ENCODE assay signal across 8 cellular contexts in genomic region chr7:108459922-108460551, GRCh38. TPM values are rescaled to one million over a fixed set of nuclear protein-coding genes. Genes with fewer than 3 reads are reported as not detected.
DNase-seq lines count a peak whose midpoint lies in the region; ATAC-seq and TF ChIP-seq lines count a peak whose summit lies in the region.

No MANE protein-coding gene starts in this region.

- H3K27me3 ChIP-seq in HCT116 (ENCODE audit: insufficient read depth, low read length): 0 out of 2 replicates have a peak, but pooled peaks cover 5% of the 10 kb centered on the region
- peaks cover 17% of the 10 kb centered on the region for H3K27me3 ChIP-seq in CD4-positive, alpha-beta memory T cell (ENCODE audit: insufficient read depth, low read length)

- peak; percentile 86 for ATAC-seq in HCT116

- no peaks in the 10 kb centered on the region for H3K36me3 ChIP-seq in HCT116 (ENCODE audit: control insufficient read depth in 1 of 2, insufficient read depth in 2 of 2, low read length in 2 of 2)
- no peaks in the 10 kb centered on the region for H3K36me3 ChIP-seq in CD4-positive, alpha-beta memory T cell (ENCODE audit: insufficient read depth, low read length)

- RAD21 ChIA-PET in HCT116 (lab: Charles Lee; ENCODE audit: low non-redundant PET in 1 of 2, low total read pairs in 2 of 2, uncharacterized antibody in 2 of 2, unreplicated experiment in 2 of 2): no interaction called here

- TF ChIP-seq CTCF in HCT116 (IDR thresholded peaks at IDR 0.05 in 2 of 3, conservative IDR thresholded peaks at IDR 0.05 in 1 of 3; ENCODE audit: borderline replicate concordance in 1 of 3, insufficient read depth in 1 of 3, low read depth in 2 of 3, low read length in 2 of 3): peak; percentile 50 to 54 (median 51); a peak in 5 of 6 replicates
- peak; percentile 69 for TF ChIP-seq CTCF in astrocyte of the cerebellum (IDR thresholded peaks at IDR 0.05; ENCODE audit: low read depth, low read length, missing control alignments)
- TF ChIP-seq CTCF in coronary artery (IDR thresholded peaks at IDR 0.05): no peak

- no peaks in the 10 kb centered on the region for H3K9me3 ChIP-seq in HCT116 (ENCODE audit: control insufficient read depth in 1 of 2, insufficient read depth in 1 of 2, low read depth in 1 of 2, low read length in 2 of 2)
- H3K9me3 ChIP-seq in CD4-positive, alpha-beta memory T cell (ENCODE audit: control insufficient read depth in 1 of 2, low read length in 2 of 2): no peaks in the 10 kb centered on the region

- H3K4me3 Mint-ChIP-seq in CD4-positive, alpha-beta memory T cell: no peak overlapping the region

- no peak overlapping the region for H3K27ac Mint-ChIP-seq in CD4-positive, alpha-beta memory T cell

- in situ Hi-C loops in astrocyte of the cerebellum (cut with HindIII; ENCODE audit: low sequenced_read_pairs): no loop called here

- intact Hi-C loops in HCT116 (cut with micrococcal nuclease): loop anchor here (1.0 kb wide), 1 partner anchor 279 kb away; no protein-coding TSS in a partner anchor
- intact Hi-C loops in CD4-positive, alpha-beta memory T cell (cut with micrococcal nuclease): no loop called here

- peak; percentile 44 for DNase-seq in Daoy (ENCODE audit: low read depth)
- DNase-seq in HCT116 (ENCODE audit: low read depth, low spot score): peak; percentile 4
- DNase-seq in NCI-H2171 treated with DMSO at 0.1 percent for 48 hours (lab: John Stamatoyannopoulos, UW): peak; percentile 87
- no peak for DNase-seq in astrocyte of the cerebellum (ENCODE audit: low read depth)
- peak; percentile 61 to 74 for DNase-seq in lung microvascular endothelial cell (ENCODE audit: low read depth in 2 of 2)
- no peak for DNase-seq in CD4-positive, alpha-beta memory T cell
- no peak for DNase-seq in stimulated activated CD4-positive, alpha-beta T cell treated with anti-CD3 and anti-CD28 coated beads, Interleukin-4, amount 100 ng/mL, for 24 hours
- DNase-seq in coronary artery (ENCODE audit: low spot score): no peak

- BruUV-seq in HCT116 (replicated peaks; lab: Mats Ljungman, UMichigan): no TSS peak

- no peak overlapping the region for H3K4me3 ChIP-seq in HCT116 (replicated peaks in 1 of 2; ENCODE audit: low read depth in 1 of 2, low read length in 2 of 2)
- H3K4me3 ChIP-seq in astrocyte of the cerebellum (ENCODE audit: low read depth, low read length): no peak overlapping the region
- no peak overlapping the region for H3K4me3 ChIP-seq in CD4-positive, alpha-beta memory T cell (ENCODE audit: low read length in 2 of 2)
- no peak overlapping the region for H3K4me3 ChIP-seq in coronary artery

- no peak overlapping the region for H2AFZ ChIP-seq in HCT116 (ENCODE audit: low read depth, low read length, poor library complexity, severe bottlenecking)

- H3K4me2 ChIP-seq in HCT116 (ENCODE audit: low read length): no peak overlapping the region

- TF ChIP-seq POLR2A in HCT116 (IDR thresholded peaks at IDR 0.05; ENCODE audit: borderline replicate concordance, extremely low read depth, insufficient read depth, insufficient read length): no peak

- H3K27ac ChIP-seq in HCT116 (ENCODE audit: low read depth, low read length): no peak overlapping the region
- no peak overlapping the region for H3K27ac ChIP-seq in CD4-positive, alpha-beta memory T cell (ENCODE audit: low read depth, low read length)
- H3K27ac ChIP-seq in coronary artery: no peak overlapping the region

- CTCF ChIA-PET in HCT116 (lab: Charles Lee): interaction anchor here (0.5 to 0.9 kb wide), 3 partner anchors 11 to 930 kb away, joined by 3 to 4 read pairs (median 3); no protein-coding TSS in a partner anchor
- CTCF ChIA-PET in CD4-positive, alpha-beta memory T cell (lab: Charles Lee; ENCODE audit: partially characterized antibody): interaction anchor here (1.2 kb wide), 1 partner anchor 36 kb away, joined by 3 read pairs; no protein-coding TSS in a partner anchor

- peaks cover 2 to 29% (median 12%) of the 10 kb centered on the region in 4 donors for H3K4me1 Mint-ChIP-seq in CD4-positive, alpha-beta memory T cell

- H3K36me3 Mint-ChIP-seq in CD4-positive, alpha-beta memory T cell: no peaks in the 10 kb centered on the region

- peak; percentile 69 for TF ChIP-seq RAD21 in HCT116 (IDR thresholded peaks at IDR 0.05; ENCODE audit: low read depth)

- no peaks in the 10 kb centered on the region for H4K20me1 ChIP-seq in HCT116 (ENCODE audit: insufficient read depth)

- H3K9me2 ChIP-seq in HCT116 (ENCODE audit: insufficient read depth): no peaks in the 10 kb centered on the region

- H3K79me2 ChIP-seq in HCT116 (ENCODE audit: insufficient read depth, low read length): no peaks in the 10 kb centered on the region

- POLR2A ChIA-PET in HCT116 (lab: Charles Lee): no interaction called here
- POLR2A ChIA-PET in CD4-positive, alpha-beta memory T cell (lab: Charles Lee; ENCODE audit: partially characterized antibody): no interaction called here

- H3K9me3 Mint-ChIP-seq in CD4-positive, alpha-beta memory T cell: peaks cover 0 to 2% (median 0%) of the 10 kb centered on the region in 8 donors

- H3K4me1 ChIP-seq in HCT116 (ENCODE audit: control insufficient read depth in 1 of 2, insufficient read depth in 2 of 2, low read length in 2 of 2): no peaks in the 10 kb centered on the region
- H3K4me1 ChIP-seq in CD4-positive, alpha-beta memory T cell (ENCODE audit: insufficient read depth, low read length): no peaks in the 10 kb centered on the region

- no peak overlapping the region for H3K9ac ChIP-seq in HCT116 (ENCODE audit: low read length)

- peaks cover 28 to 32% of the 10 kb centered on the region in 2 donors for H3K27me3 Mint-ChIP-seq in CD4-positive, alpha-beta memory T cell

TF ChIP-seq in HCT116, 20 proteins besides CTCF, POLR2A, EP300 and RAD21:
- TF ChIP-seq CBX3 (IDR thresholded peaks at IDR 0.05; ENCODE audit: low read depth) (no peak), EGR1 (IDR thresholded peaks at IDR 0.05; ENCODE audit: low read depth) (no peak)

RNA-seq across cellular contexts. Expression of gene NRCAM, which starts 3.8 kb away (rescaled TPM):
- total RNA-seq in Daoy (2014; rRNA removed; shearing (Covaris generic)): 0.11 and 1.0 TPM in 2 replicates
- total RNA-seq in HCT116 (2021; ENCODE audit: unreplicated experiment): 0.15 TPM
- 0.03 and 0.04 TPM in 2 replicates for polyA plus RNA-seq in HCT116 (2012)
- 1.2 and 8.7 TPM in 2 replicates for total RNA-seq in lung microvascular endothelial cell
- under 1 TPM; 0.22 to 0.41 TPM for total RNA-seq in CD4-positive, alpha-beta memory T cell
- polyA plus RNA-seq in CD4-positive, alpha-beta memory T cell: under 1 TPM in 1 of 2 donors, not detected in 1; 0.32 TPM

Comparison
In these comparisons a context has a peak if more than half of its experiments do, and no peak if none do; other contexts are left out.
1. DNase-seq: peak in Daoy (single experiment), HCT116 (single experiment), NCI-H2171 treated with DMSO at 0.1 percent for 48 hours (single experiment) and lung microvascular endothelial cell (2 of 2); none in astrocyte of the cerebellum (single experiment), CD4-positive, alpha-beta memory T cell (0 of 5), stimulated activated CD4-positive, alpha-beta T cell treated with anti-CD3 and anti-CD28 coated beads, Interleukin-4, amount 100 ng/mL, for 24 hours (single experiment) and coronary artery (single experiment).